ENCODE assay signal across 19 cellular contexts in genomic region chr16:22969567-22969966, GRCh38.
"Had no signal": no experiment of that assay in that cellular context is flagged by ENCODE, and none has a peak within 500 bp of the region (broad histone marks: within the 10 kb centered on the region; RNA-seq: fewer than 3 reads in every experiment).

No MANE protein-coding gene starts in this region.

- H3K27ac ChIP-seq: ascending aorta, left ventricle myocardium inferior, neural progenitor cell, ovary, right lobe of liver, upper lobe of right lung had no signal

- H3K4me1 ChIP-seq: ascending aorta, right lobe of liver had no signal

- H3K4me3 ChIP-seq: ascending aorta, left ventricle myocardium inferior, neural progenitor cell, ovary, right lobe of liver, upper lobe of right lung had no signal

- H3K9me3 Mint-ChIP-seq: activated naive CD4-positive, alpha-beta T cell treated with anti-CD3 and anti-CD28 coated beads, Interleukin-2, amount 10 ng/mL, durations not matched to agents 7 days and 5 days; effector memory CD8-positive, alpha-beta T cell; neural progenitor cell; T-helper 1 cell treated with Interleukin-12 subunit alpha and Interleukin-12 subunit beta and Interleukin-4 antibody, amounts not matched to agents 30 μg/mL and 1 μg/mL, for 36 hours had no signal

- DNase-seq: activated CD4-positive, alpha-beta T cell treated with anti-CD3 and anti-CD28 coated beads, Interleukin-2, amount 50 U/mL, for 1 hour; activated CD4-positive, CD25-positive, alpha-beta regulatory T cell treated with anti-CD3 and anti-CD28 coated beads, Interleukin-2, amount 50 U/mL, for 72 hours; activated CD8-positive, alpha-beta memory T cell treated with anti-CD3 and anti-CD28 coated beads, Interleukin-2, amount 50 U/mL, for 48 hours; activated effector memory CD4-positive, alpha-beta T cell treated with Interleukin-2 at 50 U/mL for 16 hours; activated naive CD4-positive, alpha-beta T cell treated with anti-CD3 and anti-CD28 coated beads, Interleukin-2, amount 10 ng/mL, durations not matched to agents 7 days and 5 days; activated T-cell treated with anti-CD3 and anti-CD28 coated beads, Interleukin-2, amount 50 U/mL, for 48 hours; effector memory CD8-positive, alpha-beta T cell; foreskin fibroblast; left ventricle myocardium inferior; naive B cell; ovary; right lobe of liver; stimulated activated CD8-positive, alpha-beta memory T cell treated with anti-CD3 and anti-CD28 coated beads, Interleukin-4, amount 100 ng/mL, for 48 hours; stimulated activated naive CD4-positive, alpha-beta T cell; upper lobe of right lung had no signal

- H3K9ac ChIP-seq: neural progenitor cell had no signal

- H3K36me3 ChIP-seq: ascending aorta, left ventricle myocardium inferior, neural progenitor cell, ovary, right lobe of liver, upper lobe of right lung had no signal

- H3K4me3 Mint-ChIP-seq: activated naive CD4-positive, alpha-beta T cell treated with anti-CD3 and anti-CD28 coated beads, Interleukin-2, amount 10 ng/mL, durations not matched to agents 7 days and 5 days; effector memory CD8-positive, alpha-beta T cell; memory B cell; neural progenitor cell; T-helper 1 cell treated with Interleukin-12 subunit alpha and Interleukin-12 subunit beta and Interleukin-4 antibody, amounts not matched to agents 30 μg/mL and 1 μg/mL, for 36 hours had no signal

- H2AFZ ChIP-seq: neural progenitor cell had no signal

- H3K9me3 ChIP-seq: ascending aorta, ovary, right lobe of liver, upper lobe of right lung had no signal

- H3K36me3 Mint-ChIP-seq: activated naive CD4-positive, alpha-beta T cell treated with anti-CD3 and anti-CD28 coated beads, Interleukin-2, amount 10 ng/mL, durations not matched to agents 7 days and 5 days; memory B cell; naive B cell; neural progenitor cell had no signal

- ATAC-seq: effector memory CD8-positive, alpha-beta T cell; right lobe of liver had no signal

- H3K27me3 ChIP-seq: ascending aorta, neural progenitor cell, ovary, right lobe of liver, upper lobe of right lung had no signal

- H3K4me1 Mint-ChIP-seq: activated naive CD4-positive, alpha-beta T cell treated with anti-CD3 and anti-CD28 coated beads, Interleukin-2, amount 10 ng/mL, durations not matched to agents 7 days and 5 days; memory B cell; naive B cell had no signal

- H3K27ac Mint-ChIP-seq: activated naive CD4-positive, alpha-beta T cell treated with anti-CD3 and anti-CD28 coated beads, Interleukin-2, amount 10 ng/mL, durations not matched to agents 7 days and 5 days; effector memory CD8-positive, alpha-beta T cell; memory B cell; naive B cell; neural progenitor cell; T-helper 1 cell treated with Interleukin-12 subunit alpha and Interleukin-12 subunit beta and Interleukin-4 antibody, amounts not matched to agents 30 μg/mL and 1 μg/mL, for 36 hours had no signal
